10 cellular contexts compared by ENCODE assay signal in genomic region chr17:78241277-78242023, GRCh38. TPM values are rescaled to one million over a fixed set of nuclear protein-coding genes. Genes with fewer than 3 reads are reported as not detected.
DNase-seq lines count a peak whose midpoint lies in the region; ATAC-seq and TF ChIP-seq lines count a peak whose summit lies in the region.
"Had no signal": no experiment of that assay in that cellular context is flagged by ENCODE, and none has a peak within 500 bp of the region (broad histone marks: within the 10 kb centered on the region; RNA-seq: fewer than 3 reads in every experiment).

No MANE protein-coding gene starts in this region.

- no peak overlapping the region for H3K4me3 ChIP-seq in aorta (ENCODE audit: low read length in 2 of 2)

- 76 to 81% methylated on average over 13 of the region's 13 CpGs for WGBS in aorta, 2 donors

- no peak overlapping the region for H3K27ac Mint-ChIP-seq in activated CD4-positive, alpha-beta memory T cell treated with anti-CD3 and anti-CD28 coated beads for 36 hours
- H3K27ac Mint-ChIP-seq in Calu3 (ENCODE audit: unreplicated experiment): no peak overlapping the region
- H3K27ac Mint-ChIP-seq: dendritic cell treated with granulocyte-macrophage colony-stimulating factor and Interleukin-4, amounts not matched to agents 40 ng/mL and 50 ng/mL, for 4 days had no signal

- H3K27ac ChIP-seq in aorta (ENCODE audit: low read depth in 1 of 2, low read length in 2 of 2): no peak overlapping the region
- H3K27ac ChIP-seq: KMS-11 had no signal

- BruUV-seq in Calu3 (replicated peaks; lab: Mats Ljungman, UMichigan): no TSS peak

- POLR2A ChIA-PET in activated CD4-positive, alpha-beta memory T cell treated with anti-CD3 and anti-CD28 coated beads for 36 hours (lab: Charles Lee): interaction anchor here (0.5 kb wide), 1 partner anchor 23 kb away, joined by 4 read pairs; no protein-coding TSS in a partner anchor

- no peak overlapping the region for H3K4me3 Mint-ChIP-seq in activated CD4-positive, alpha-beta memory T cell treated with anti-CD3 and anti-CD28 coated beads for 36 hours
- H3K4me3 Mint-ChIP-seq in Calu3 (ENCODE audit: low read depth, unreplicated experiment): no peak overlapping the region
- H3K4me3 Mint-ChIP-seq: dendritic cell treated with granulocyte-macrophage colony-stimulating factor and Interleukin-4, amounts not matched to agents 40 ng/mL and 50 ng/mL, for 4 days had no signal

- no peaks in the 10 kb centered on the region for H3K4me1 Mint-ChIP-seq in activated CD4-positive, alpha-beta memory T cell treated with anti-CD3 and anti-CD28 coated beads for 36 hours (ENCODE audit: low read depth)
- no peaks in the 10 kb centered on the region for H3K4me1 Mint-ChIP-seq in Calu3 (ENCODE audit: low read depth, unreplicated experiment)

- no peaks in the 10 kb centered on the region for H3K36me3 ChIP-seq in aorta (ENCODE audit: control insufficient read depth in 1 of 2, insufficient read depth in 2 of 2, low read length in 1 of 2)

- no peaks in the 10 kb centered on the region for H3K36me3 Mint-ChIP-seq in activated CD4-positive, alpha-beta memory T cell treated with anti-CD3 and anti-CD28 coated beads for 36 hours
- no peaks in the 10 kb centered on the region for H3K36me3 Mint-ChIP-seq in Calu3 (ENCODE audit: insufficient read depth, unreplicated experiment)

- no peaks in the 10 kb centered on the region for H3K27me3 Mint-ChIP-seq in activated CD4-positive, alpha-beta memory T cell treated with anti-CD3 and anti-CD28 coated beads for 36 hours
- H3K27me3 Mint-ChIP-seq in Calu3 (ENCODE audit: unreplicated experiment): peaks cover 14% of the 10 kb centered on the region

- no peaks in the 10 kb centered on the region for H3K9me3 ChIP-seq in aorta (ENCODE audit: control insufficient read depth, low read length)

- H3K9me3 Mint-ChIP-seq in activated CD4-positive, alpha-beta memory T cell treated with anti-CD3 and anti-CD28 coated beads for 36 hours: no peaks in the 10 kb centered on the region
- no peaks in the 10 kb centered on the region for H3K9me3 Mint-ChIP-seq in Calu3 (ENCODE audit: low read depth, unreplicated experiment)
- H3K9me3 Mint-ChIP-seq: dendritic cell treated with granulocyte-macrophage colony-stimulating factor and Interleukin-4, amounts not matched to agents 40 ng/mL and 50 ng/mL, for 4 days had no signal

- TF ChIP-seq CTCF in Calu3 (IDR thresholded peaks at IDR 0.05; ENCODE audit: unreplicated experiment): no peak

- no peaks in the 10 kb centered on the region for H3K4me1 ChIP-seq in aorta (ENCODE audit: control insufficient read depth in 1 of 2, insufficient read depth in 2 of 2, low read length in 2 of 2)

- ATAC-seq in esophagus mucosa (peak; percentile 13), aorta (ENCODE audit: low FRiP score) (no peak)

- H3K27me3 ChIP-seq in aorta (ENCODE audit: control insufficient read depth in 1 of 2, insufficient read depth in 2 of 2, low read length in 1 of 2): no peaks in the 10 kb centered on the region

- intact Hi-C loops in activated CD4-positive, alpha-beta memory T cell treated with anti-CD3 and anti-CD28 coated beads for 36 hours (cut with micrococcal nuclease): no loop called here
- intact Hi-C loops in Calu3 (cut with micrococcal nuclease; ENCODE audit: unreplicated experiment): no loop called here
- intact Hi-C loops in aorta (cut with DNase I): no loop called here

- peak; percentile 10 for DNase-seq in NCI-H510A treated with DMSO at 0.1 percent for 48 hours (lab: John Stamatoyannopoulos, UW)
- DNase-seq in NCI-H510A (lab: John Stamatoyannopoulos, UW): no peak
- DNase-seq in NCI-H82 (lab: John Stamatoyannopoulos, UW): peak; percentile 82
- peak; percentile 25 for DNase-seq in renal cortical epithelial cell (ENCODE audit: low read depth)
- no peak for DNase-seq in activated CD4-positive, alpha-beta memory T cell treated with anti-CD3 and anti-CD28 coated beads for 36 hours
- DNase-seq in Calu3: no peak
- DNase-seq in aorta: no peak

- CTCF ChIA-PET in activated CD4-positive, alpha-beta memory T cell treated with anti-CD3 and anti-CD28 coated beads for 36 hours (lab: Charles Lee): no interaction called here
- CTCF ChIA-PET in Calu3 (lab: Charles Lee): no interaction called here

RNA-seq across cellular contexts. Expression of gene TMEM235, which starts 10.0 kb away (rescaled TPM):
- total RNA-seq in esophagus mucosa (not detected), renal cortical epithelial cell (not detected in 2 replicates), Calu3 (2022) (not detected in 2 replicates), aorta (not detected)
- total RNA-seq in activated CD4-positive, alpha-beta memory T cell treated with anti-CD3 and anti-CD28 coated beads for 36 hours: not detected
- polyA plus RNA-seq in aorta: not detected

RNA-seq across cellular contexts. Expression of gene BIRC5, which starts 27.4 kb away (rescaled TPM):
- total RNA-seq in esophagus mucosa (28.5 TPM), renal cortical epithelial cell (0.50 and 34.7 TPM in 2 replicates), Calu3 (2022) (52.4 and 58.5 TPM in 2 replicates), aorta (1 to 10 TPM in 1 of 2 donors, under 1 TPM in 1; 0.65 to 2.8 TPM)
- 10 to 100 TPM; 87.4 to 95.4 TPM for total RNA-seq in activated CD4-positive, alpha-beta memory T cell treated with anti-CD3 and anti-CD28 coated beads for 36 hours
- 1 to 10 TPM in 1 of 2 donors, under 1 TPM in 1; 0.10 to 3.4 TPM for polyA plus RNA-seq in aorta

RNA-seq across cellular contexts. Expression of gene AFMID, which starts 54.3 kb away (rescaled TPM):
- total RNA-seq in esophagus mucosa (19.2 TPM), renal cortical epithelial cell (27.6 and 28.7 TPM in 2 replicates), Calu3 (2022) (28.5 and 30.8 TPM in 2 replicates), aorta (10 to 100 TPM; 18.1 to 36.5 TPM)
- total RNA-seq in activated CD4-positive, alpha-beta memory T cell treated with anti-CD3 and anti-CD28 coated beads for 36 hours: 10 to 100 TPM; 16.8 to 19.0 TPM
- 10 to 100 TPM; 22.2 to 45.4 TPM for polyA plus RNA-seq in aorta

RNA-seq across cellular contexts. Expression of gene TK1, which starts 54.6 kb away (rescaled TPM):
- total RNA-seq in esophagus mucosa: 33.3 TPM
- total RNA-seq in renal cortical epithelial cell: 4.3 and 54.5 TPM in 2 replicates
- total RNA-seq in activated CD4-positive, alpha-beta memory T cell treated with anti-CD3 and anti-CD28 coated beads for 36 hours: 100 to 1,000 TPM; 188 to 193 TPM
- 89.7 and 95.3 TPM in 2 replicates for total RNA-seq in Calu3 (2022)
- 1 to 10 TPM; 2.4 to 3.8 TPM for total RNA-seq in aorta
- polyA plus RNA-seq in aorta: 1 to 10 TPM; 1.1 to 2.7 TPM

Comparison
In these comparisons a context has a peak if more than half of its experiments do, and no peak if none do; other contexts are left out.
1. DNase-seq: peak in NCI-H510A treated with DMSO at 0.1 percent for 48 hours (single experiment), NCI-H82 (single experiment) and renal cortical epithelial cell (single experiment); none in NCI-H510A (single experiment), activated CD4-positive, alpha-beta memory T cell treated with anti-CD3 and anti-CD28 coated beads for 36 hours (single experiment), Calu3 (single experiment) and aorta (0 of 2).